In the genomic region with DNA sequence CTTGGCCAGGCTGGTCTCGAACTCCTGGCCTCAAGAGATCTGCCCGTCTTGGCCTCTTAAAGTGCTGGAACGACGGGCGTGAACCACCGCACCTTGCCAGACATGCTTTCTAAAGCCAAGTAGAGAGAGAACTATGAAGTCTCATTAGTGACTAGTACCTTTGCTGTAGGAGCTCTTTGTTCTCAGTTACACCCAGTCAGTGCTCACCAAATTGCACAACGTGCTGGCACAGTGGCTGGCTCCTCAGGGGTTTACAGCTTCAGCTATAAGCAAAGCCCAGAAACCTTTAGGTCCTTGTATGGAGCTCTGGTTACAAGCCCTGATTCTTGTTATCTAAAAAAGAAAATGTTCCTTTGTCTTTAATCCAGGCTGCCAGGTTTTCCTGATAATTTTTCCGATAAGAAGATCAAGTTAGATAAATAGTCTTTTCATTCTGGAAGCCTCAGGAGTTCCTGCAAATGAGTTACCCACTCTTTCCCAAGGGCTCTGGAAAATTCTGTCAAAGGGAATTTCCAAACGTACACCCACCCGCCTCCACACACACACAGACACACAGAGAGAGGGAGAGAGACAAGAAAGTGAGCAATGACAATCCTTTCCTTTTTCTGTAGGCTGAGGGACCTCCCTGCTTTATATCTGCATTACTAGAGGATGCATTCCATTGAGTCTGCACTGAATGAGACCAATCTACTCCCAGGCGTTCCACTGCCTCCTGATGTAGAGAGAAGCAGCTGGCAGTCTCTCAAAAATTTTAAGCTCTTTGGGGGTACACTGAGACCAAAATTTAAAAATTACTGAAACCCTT, we compare ENCODE assay signal across 1 cellular context.
A peak's percentile ranks its signal among the peaks of the same experiment; 100 is the strongest.
TF ChIP-seq lines count a peak whose summit lies in the region.

No MANE protein-coding gene starts in this region.

TF ChIP-seq in H1, 55 proteins besides CTCF, POLR2A, EP300 and RAD21:
- TF ChIP-seq, protein P1, sequence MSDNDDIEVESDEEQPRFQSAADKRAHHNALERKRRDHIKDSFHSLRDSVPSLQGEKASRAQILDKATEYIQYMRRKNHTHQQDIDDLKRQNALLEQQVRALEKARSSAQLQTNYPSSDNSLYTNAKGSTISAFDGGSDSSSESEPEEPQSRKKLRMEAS (IDR thresholded peaks at IDR 0.05) = no peak
- TF ChIP-seq KDM5A (IDR thresholded peaks at IDR 0.05; ENCODE audit: low read length) (no peak), CEBPB (IDR thresholded peaks at IDR 0.05; ENCODE audit: low read depth, low read length) (peak; percentile 52; the same call in 1 of the 2 replicates), RXRA (IDR thresholded peaks at IDR 0.05; ENCODE audit: insufficient read depth, low read depth, low read length) (no peak), TAF7 (optimal IDR thresholded peaks at IDR 0.05; ENCODE audit: borderline replicate concordance, low read depth, low read length) (no peak), GTF2F1 (IDR thresholded peaks at IDR 0.05; ENCODE audit: borderline replicate concordance, low read depth, low read length) (no peak), FOSL1 (IDR thresholded peaks at IDR 0.05; ENCODE audit: insufficient read depth, low read depth, low read length) (no peak), CHD1 (IDR thresholded peaks at IDR 0.05; ENCODE audit: low read depth, low read length) (no peak), SP2 (IDR thresholded peaks at IDR 0.05; ENCODE audit: low read length) (no peak), SAP30 (IDR thresholded peaks at IDR 0.05; ENCODE audit: insufficient read depth, insufficient replicate concordance, low read length) (no peak), SUZ12 (IDR thresholded peaks at IDR 0.05; ENCODE audit: low read length) (no peak), CHD2 (IDR thresholded peaks at IDR 0.05; ENCODE audit: low read length) (no peak), HDAC2 (IDR thresholded peaks at IDR 0.05; ENCODE audit: borderline replicate concordance in 1 of 2, low read depth in 2 of 2, low read length in 2 of 2) (peak in 1 of 2 experiments; percentile 65; a peak in 1 of 4 replicates), TEAD4 (IDR thresholded peaks at IDR 0.05; ENCODE audit: low read depth, low read length) (peak; percentile 63; the same call in 1 of the 2 replicates)
- TF ChIP-seq, protein P2, sequence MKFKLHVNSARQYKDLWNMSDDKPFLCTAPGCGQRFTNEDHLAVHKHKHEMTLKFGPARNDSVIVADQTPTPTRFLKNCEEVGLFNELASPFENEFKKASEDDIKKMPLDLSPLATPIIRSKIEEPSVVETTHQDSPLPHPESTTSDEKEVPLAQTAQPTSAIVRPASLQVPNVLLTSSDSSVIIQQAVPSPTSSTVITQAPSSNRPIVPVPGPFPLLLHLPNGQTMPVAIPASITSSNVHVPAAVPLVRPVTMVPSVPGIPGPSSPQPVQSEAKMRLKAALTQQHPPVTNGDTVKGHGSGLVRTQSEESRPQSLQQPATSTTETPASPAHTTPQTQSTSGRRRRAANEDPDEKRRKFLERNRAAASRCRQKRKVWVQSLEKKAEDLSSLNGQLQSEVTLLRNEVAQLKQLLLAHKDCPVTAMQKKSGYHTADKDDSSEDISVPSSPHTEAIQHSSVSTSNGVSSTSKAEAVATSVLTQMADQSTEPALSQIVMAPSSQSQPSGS (IDR thresholded peaks at IDR 0.05; ENCODE audit: low read length) = no peak
- TF ChIP-seq, protein P3, sequence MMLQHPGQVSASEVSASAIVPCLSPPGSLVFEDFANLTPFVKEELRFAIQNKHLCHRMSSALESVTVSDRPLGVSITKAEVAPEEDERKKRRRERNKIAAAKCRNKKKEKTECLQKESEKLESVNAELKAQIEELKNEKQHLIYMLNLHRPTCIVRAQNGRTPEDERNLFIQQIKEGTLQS (IDR thresholded peaks at IDR 0.05; ENCODE audit: insufficient read depth, low read depth, low read length) = no peak
